Comparison of ENCODE assay signal across 12 cellular contexts in the genomic region with DNA sequence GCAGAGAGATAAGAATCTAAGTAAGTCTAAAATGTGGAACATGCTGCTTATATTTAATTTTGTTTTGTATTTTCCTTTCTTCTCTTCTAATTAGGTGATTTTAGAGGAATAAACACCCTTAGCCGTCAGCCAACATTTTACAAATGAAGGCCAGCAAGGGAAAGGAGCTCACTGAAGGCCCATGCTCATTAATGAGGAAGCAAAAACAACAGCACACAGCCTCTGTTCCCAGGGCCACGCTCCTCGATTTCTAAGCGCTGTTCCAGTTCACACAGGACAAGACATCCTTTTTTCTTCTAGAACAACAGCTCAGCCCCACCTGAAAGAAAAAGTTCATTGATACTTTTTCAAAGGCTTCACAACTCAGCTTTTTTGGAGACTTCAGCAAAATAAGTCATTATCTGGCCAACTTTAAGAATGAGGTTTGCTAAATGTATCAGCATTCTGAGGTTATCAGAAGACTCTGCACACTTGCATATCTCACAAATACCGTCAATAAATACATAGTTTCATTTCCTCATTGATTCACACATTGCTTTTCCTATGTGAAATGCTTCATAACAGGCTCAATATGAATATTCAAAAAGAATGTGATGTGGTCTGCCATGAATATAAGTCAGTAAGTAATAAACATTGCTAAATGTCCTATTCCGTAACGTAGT. TPM values are rescaled to one million over a fixed set of nuclear protein-coding genes. Genes with fewer than 3 reads are reported as not detected.
DNase-seq lines count a peak whose midpoint lies in the region; ATAC-seq and TF ChIP-seq lines count a peak whose summit lies in the region.
"Had no signal": no experiment of that assay in that cellular context is flagged by ENCODE, and none has a peak within 500 bp of the region (broad histone marks: within the 10 kb centered on the region; RNA-seq: fewer than 3 reads in every experiment).

No MANE protein-coding gene starts in this region.

- H3K27me3 ChIP-seq in left lung (peaks cover 0 to 11% of the 10 kb centered on the region in 2 donors), right atrium auricular region (peaks cover 0 to under 1% of the 10 kb centered on the region in 2 donors)

- intact Hi-C loops in left lung (cut with DNase I), result no loop called here

- DNase-seq in left lung (no peak), DMS79 treated with DMSO at 0.1 percent for 48 hours (lab: John Stamatoyannopoulos, UW) (no peak), right atrium auricular region (ENCODE audit: low spot score) (no peak), HuH-7.5 (ENCODE audit: low spot score) (no peak)
- DNase-seq in stimulated activated CD4-positive, alpha-beta T cell treated with anti-CD3 and anti-CD28 coated beads, Interleukin-4, amount 100 ng/mL, for 1 hour, result no peak
- DNase-seq: NCI-H146; RPMI8226; stimulated activated CD4-positive, alpha-beta T cell treated with anti-CD3 and anti-CD28 coated beads, Interleukin-4, amount 100 ng/mL, for 24 hours had no signal

- TF ChIP-seq CTCF in left lung (IDR thresholded peaks at IDR 0.05) (no peak), right atrium auricular region (IDR thresholded peaks at IDR 0.05) (no peak)

- H3K9me3 ChIP-seq in left lung, result peaks cover 0 to 22% of the 10 kb centered on the region in 2 donors
- H3K9me3 ChIP-seq in right atrium auricular region, result peaks cover 0 to 20% of the 10 kb centered on the region in 2 donors

- ATAC-seq in GM18517 (IDR thresholded peaks at IDR 0.05; ENCODE audit: unreplicated experiment) (peak; percentile 83), GM21619 (IDR thresholded peaks at IDR 0.05; ENCODE audit: unreplicated experiment) (peak; percentile 77), HG03457 (IDR thresholded peaks at IDR 0.05; ENCODE audit: unreplicated experiment) (peak; percentile 53), left lung (peak; percentile 27)
- ATAC-seq: HCT116 had no signal

- H3K36me3 ChIP-seq in left lung, result no peaks in the 10 kb centered on the region
- H3K36me3 ChIP-seq in right atrium auricular region, result no peaks in the 10 kb centered on the region

- H3K4me1 ChIP-seq in left lung (no peaks in the 10 kb centered on the region), right atrium auricular region (no peaks in the 10 kb centered on the region)

- H3K4me3 ChIP-seq in left lung, result no peak overlapping the region
- H3K4me3 ChIP-seq in right atrium auricular region, result no peak overlapping the region

- H3K27ac ChIP-seq in left lung, result no peak overlapping the region
- no peak overlapping the region for H3K27ac ChIP-seq in right atrium auricular region

RNA-seq across cellular contexts. Expression of a gene that starts 34.8 kb away (rescaled TPM):
- total RNA-seq in left lung (10 to 100 TPM in 1 of 2 donors, 1 to 10 TPM in 1; 6.0 to 12.6 TPM), right atrium auricular region (1 to 10 TPM; 7.9 TPM)

Comparison
In these comparisons a context has a peak if more than half of its experiments do, and no peak if none do; other contexts are left out.
1. ATAC-seq: peak in every context shown above with its lines; median percentile 83 in GM18517; 77 in GM21619; 53 in HG03457; 27 in left lung.